Comparison of ENCODE assay signal across 10 cellular contexts in the genomic region with DNA sequence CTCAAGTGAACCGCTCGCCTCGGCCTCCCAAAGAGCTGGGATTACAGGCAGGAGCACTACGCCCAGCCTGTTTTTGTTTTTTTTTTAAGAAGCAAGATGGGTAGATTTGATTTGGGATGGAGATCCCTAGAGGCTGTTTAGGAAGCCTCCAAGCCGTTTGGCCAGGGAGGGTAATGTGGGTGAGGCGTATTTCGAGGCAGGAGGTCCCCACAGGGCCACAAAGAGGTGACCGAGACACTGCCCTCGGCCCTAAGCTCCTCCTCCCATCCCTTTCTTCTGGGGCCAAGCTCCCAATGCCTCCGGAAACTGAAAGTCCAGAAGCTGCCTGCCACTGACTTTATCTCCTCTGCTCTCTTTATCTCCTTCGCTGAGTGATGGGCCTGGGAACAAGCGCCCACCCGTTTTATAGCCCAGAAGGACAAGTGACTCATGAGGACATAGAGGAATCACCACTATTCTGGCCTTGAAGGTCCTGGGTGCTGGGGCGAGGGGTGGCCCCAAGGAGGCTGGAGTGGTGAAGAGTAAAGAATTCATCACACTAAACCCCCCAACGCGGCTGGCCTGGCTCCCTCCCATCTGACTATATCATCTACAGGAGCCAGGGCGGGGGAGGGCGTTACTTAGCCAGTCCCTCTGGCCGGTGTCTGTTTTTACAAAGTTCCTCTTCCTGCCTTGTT. TPM values are rescaled to one million over a fixed set of nuclear protein-coding genes. Genes with fewer than 3 reads are reported as not detected.
DNase-seq lines count a peak whose midpoint lies in the region; ATAC-seq, FAIRE-seq and TF ChIP-seq lines count a peak whose summit lies in the region.
"Had no signal": no experiment of that assay in that cellular context is flagged by ENCODE, and none has a peak within 500 bp of the region (broad histone marks: within the 10 kb centered on the region; RNA-seq: fewer than 3 reads in every experiment).

No MANE protein-coding gene starts in this region.

- H3K27ac Mint-ChIP-seq in activated CD8-positive, alpha-beta memory T cell treated with anti-CD3 and anti-CD28 coated beads, Interleukin-2, amount 10 ng/mL, durations not matched to agents 7 days and 5 days: peak overlapping the region; percentile 58
- H3K27ac Mint-ChIP-seq in brain (peak overlapping the region; percentile 65 to 83 (median 71)), mesothelial cell of epicardium (peak overlapping the region; percentile 64)

- TF ChIP-seq CTCF in brain (conservative IDR thresholded peaks at IDR 0.05): no peak
- no peak for TF ChIP-seq CTCF in mesothelial cell of epicardium (IDR thresholded peaks at IDR 0.05; ENCODE audit: unreplicated experiment)
- TF ChIP-seq CTCF in transverse colon (IDR thresholded peaks at IDR 0.05): no peak
- no peak for TF ChIP-seq CTCF in pancreas (IDR thresholded peaks at IDR 0.05)

- intact Hi-C loops in transverse colon (cut with DNase I; ENCODE audit: low total_unique reads) (no loop called here), pancreas (cut with DNase I) (no loop called here)

- H3K4me1 ChIP-seq in transverse colon (peaks cover 25 to 79% (median 37%) of the 10 kb centered on the region in 4 donors), pancreas (peaks cover 20 to 49% (median 24%) of the 10 kb centered on the region in 3 donors)

- in situ Hi-C loops in transverse colon (cut with MboI; ENCODE audit: low pct_ligation_motif_present in 1 of 4, low pct_unique_long_range_greater_than_20kb in 1 of 4, low sequenced_read_pairs in 3 of 4): no loop called here

- H3K4me3 ChIP-seq in transverse colon (no peak overlapping the region), pancreas (no peak overlapping the region)

- H3K36me3 Mint-ChIP-seq in activated CD8-positive, alpha-beta memory T cell treated with anti-CD3 and anti-CD28 coated beads, Interleukin-2, amount 10 ng/mL, durations not matched to agents 7 days and 5 days: peaks cover 9% of the 10 kb centered on the region
- H3K36me3 Mint-ChIP-seq in brain (no peaks in the 10 kb centered on the region), mesothelial cell of epicardium (peaks cover 1% of the 10 kb centered on the region)

- H3K27me3 ChIP-seq in transverse colon (no peaks in the 10 kb centered on the region), pancreas (no peaks in the 10 kb centered on the region)

- CTCF ChIA-PET in activated CD8-positive, alpha-beta memory T cell treated with anti-CD3 and anti-CD28 coated beads, Interleukin-2, amount 10 ng/mL, durations not matched to agents 7 days and 5 days (lab: Charles Lee): interaction anchor here (0.9 to 25.4 kb wide), 4 partner anchors 8 to 75 kb away, joined by 3 to 505 read pairs (median 4); no protein-coding TSS in a partner anchor

- H3K27ac ChIP-seq in transverse colon (peak overlapping the region; percentile 85 to 94 (median 90)), pancreas (peak overlapping the region in 2 of 4 donors; percentile 2 to 89)

- no peak overlapping the region for H3K4me3 Mint-ChIP-seq in activated CD8-positive, alpha-beta memory T cell treated with anti-CD3 and anti-CD28 coated beads, Interleukin-2, amount 10 ng/mL, durations not matched to agents 7 days and 5 days
- H3K4me3 Mint-ChIP-seq in brain: peak overlapping the region in 4 of 5 experiments; percentile 55 to 82 (median 66)
- H3K4me3 Mint-ChIP-seq in mesothelial cell of epicardium: no peak overlapping the region

- TF ChIP-seq EP300 in transverse colon (IDR thresholded peaks at IDR 0.05; ENCODE audit: low read depth): no peak

- 67 to 71% methylated on average over 3 to 19 of the region's 19 CpGs for WGBS in transverse colon (ENCODE audit: low coverage in 1 of 2), 2 donors
- 63 to 69% methylated on average over 19 of the region's 19 CpGs for WGBS in pancreas, 2 donors

- no peak for DNase-seq in activated CD8-positive, alpha-beta memory T cell treated with anti-CD3 and anti-CD28 coated beads, Interleukin-2, amount 10 ng/mL, durations not matched to agents 7 days and 5 days
- DNase-seq in activated CD8-positive, alpha-beta memory T cell treated with anti-CD3 and anti-CD28 coated beads, Interleukin-2, amount 50 U/mL, for 4 hours: no peak
- DNase-seq in mesothelial cell of epicardium (ENCODE audit: low spot score in 2 of 2, unreplicated experiment in 2 of 2) (no peak), transverse colon (peak; percentile 30), pancreas (no peak), cerebellar nuclear complex (lab: John Stamatoyannopoulos, UW) (no peak)
- no peak for DNase-seq in activated effector memory CD4-positive, alpha-beta T cell treated with Interleukin-2 at 50 U/mL for 16 hours
- DNase-seq: cortex of kidney had no signal

- H3K9me3 ChIP-seq in transverse colon: no peaks in the 10 kb centered on the region
- no peaks in the 10 kb centered on the region for H3K9me3 ChIP-seq in pancreas

- H3K36me3 ChIP-seq in transverse colon (no peaks in the 10 kb centered on the region), pancreas (no peaks in the 10 kb centered on the region)

- H3K4me1 Mint-ChIP-seq in activated CD8-positive, alpha-beta memory T cell treated with anti-CD3 and anti-CD28 coated beads, Interleukin-2, amount 10 ng/mL, durations not matched to agents 7 days and 5 days: peaks cover 76% of the 10 kb centered on the region
- H3K4me1 Mint-ChIP-seq in brain (peaks cover 74% of the 10 kb centered on the region), mesothelial cell of epicardium (peaks cover 45% of the 10 kb centered on the region)

- no peak for TF ChIP-seq POLR2A in transverse colon (IDR thresholded peaks at IDR 0.05)

- ATAC-seq in activated CD8-positive, alpha-beta memory T cell treated with anti-CD3 and anti-CD28 coated beads, Interleukin-2, amount 10 ng/mL, durations not matched to agents 7 days and 5 days: no peak
- no peak for ATAC-seq in pancreas

- FAIRE-seq in pancreas (lab: Jason Lieb, UNC): no peak

- H3K9me3 Mint-ChIP-seq in activated CD8-positive, alpha-beta memory T cell treated with anti-CD3 and anti-CD28 coated beads, Interleukin-2, amount 10 ng/mL, durations not matched to agents 7 days and 5 days (ENCODE audit: low read depth): no peaks in the 10 kb centered on the region
- H3K9me3 Mint-ChIP-seq in brain (no peaks in the 10 kb centered on the region), mesothelial cell of epicardium (no peaks in the 10 kb centered on the region)

- no peaks in the 10 kb centered on the region for H3K27me3 Mint-ChIP-seq in activated CD8-positive, alpha-beta memory T cell treated with anti-CD3 and anti-CD28 coated beads, Interleukin-2, amount 10 ng/mL, durations not matched to agents 7 days and 5 days
- no peaks in the 10 kb centered on the region for H3K27me3 Mint-ChIP-seq in brain
- no peaks in the 10 kb centered on the region for H3K27me3 Mint-ChIP-seq in mesothelial cell of epicardium (ENCODE audit: low read depth)

RNA-seq across cellular contexts. Expression of gene RALGDS, which starts 2.0 kb away (rescaled TPM):
- total RNA-seq in activated CD8-positive, alpha-beta memory T cell treated with anti-CD3 and anti-CD28 coated beads, Interleukin-2, amount 10 ng/mL, durations not matched to agents 7 days and 5 days: 100 to 1,000 TPM; 103 to 114 TPM
- polyA plus RNA-seq in brain (ENCODE audit: insufficient read depth, low read depth, low replicate concordance) (168 TPM), pancreas (10 to 100 TPM; 56.0 to 69.7 TPM)
- total RNA-seq in mesothelial cell of epicardium (78.9 to 83.5 TPM (median 82.9 TPM) in 3 replicates), transverse colon (100 to 1,000 TPM in 1 of 4 donors, 10 to 100 TPM in 3; 50.5 to 233 (median 58.2) TPM), pancreas (10 to 100 TPM; 16.1 to 31.9 (median 20.3) TPM)

RNA-seq across cellular contexts. Expression of gene GBGT1, which starts 40.6 kb away (rescaled TPM):
- total RNA-seq in activated CD8-positive, alpha-beta memory T cell treated with anti-CD3 and anti-CD28 coated beads, Interleukin-2, amount 10 ng/mL, durations not matched to agents 7 days and 5 days: 1 to 10 TPM; 3.9 to 5.7 TPM
- 6.6 TPM for polyA plus RNA-seq in brain (ENCODE audit: insufficient read depth, low read depth, low replicate concordance)
- total RNA-seq in mesothelial cell of epicardium: 29.1 to 32.8 TPM (median 31.8 TPM) in 3 replicates
- 10 to 100 TPM in 3 of 4 donors, 1 to 10 TPM in 1; 4.1 to 15.7 (median 11.8) TPM for total RNA-seq in transverse colon
- 10 to 100 TPM in 1 of 6 donors, 1 to 10 TPM in 5; 1.5 to 11.9 (median 3.1) TPM for total RNA-seq in pancreas
- polyA plus RNA-seq in pancreas: 1 to 10 TPM; 4.5 to 4.6 TPM
- polyA plus RNA-seq: neural cell had no signal

Comparison
In these comparisons a context has a peak if more than half of its experiments do, and no peak if none do; other contexts are left out.
1. H3K4me3 Mint-ChIP-seq: peak in brain (4 of 5); none in activated CD8-positive, alpha-beta memory T cell treated with anti-CD3 and anti-CD28 coated beads, Interleukin-2, amount 10 ng/mL, durations not matched to agents 7 days and 5 days (single experiment) and mesothelial cell of epicardium (single experiment).
2. Peak in every context shown above with its lines, with median percentiles within 50 percentile points of each other: H3K27ac Mint-ChIP-seq.